20 cellular contexts compared by ENCODE assay signal in the genomic region with DNA sequence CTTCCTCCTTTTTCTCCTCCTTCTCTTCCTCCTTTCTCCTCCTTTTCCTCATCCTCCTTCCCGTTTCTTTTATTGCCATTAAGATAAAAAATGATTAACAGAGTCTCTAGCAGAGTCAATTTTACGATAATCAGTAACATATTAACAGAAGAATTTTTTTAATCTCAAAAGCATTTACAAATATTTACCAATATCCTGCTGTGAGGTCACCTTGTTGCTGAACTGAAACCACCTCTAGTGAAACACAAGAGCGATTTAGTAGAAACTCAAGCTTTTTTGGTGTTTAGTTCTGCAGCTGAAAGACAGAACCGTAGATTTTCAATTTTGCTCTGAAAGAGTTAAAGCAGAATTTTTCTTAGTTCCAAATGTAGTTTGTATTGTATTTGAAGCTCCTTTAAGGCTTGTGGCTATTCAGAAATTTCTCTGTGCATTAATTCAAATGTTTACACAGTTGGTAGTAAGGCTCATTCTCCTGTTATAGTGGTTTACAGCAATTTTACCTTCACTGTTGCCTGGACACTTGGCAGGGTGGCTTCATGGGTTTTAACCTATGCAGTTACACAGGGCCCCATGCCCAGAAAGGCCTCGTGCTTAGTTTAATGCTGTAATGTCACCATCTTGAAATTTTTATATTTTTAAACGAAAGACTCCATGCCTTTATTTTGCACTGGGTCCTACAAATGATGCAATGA.
DNase-seq lines count a peak whose midpoint lies in the region; ATAC-seq and TF ChIP-seq lines count a peak whose summit lies in the region.
"Had no signal": no experiment of that assay in that cellular context is flagged by ENCODE, and none has a peak within 500 bp of the region (broad histone marks: within the 10 kb centered on the region; RNA-seq: fewer than 3 reads in every experiment).

No MANE protein-coding gene starts in this region.

- H3K9me3 ChIP-seq in Caco-2 = no peaks in the 10 kb centered on the region
- H3K9me3 ChIP-seq in left lung = no peaks in the 10 kb centered on the region
- H3K9me3 ChIP-seq: neutrophil, thyroid gland had no signal

- peaks cover 8% of the 10 kb centered on the region for H3K9me3 Mint-ChIP-seq in Caco-2 (ENCODE audit: unreplicated experiment)
- peaks cover 9% of the 10 kb centered on the region for H3K9me3 Mint-ChIP-seq in T-helper 2 cell treated with Interferon-gamma antibody and Interleukin-4, amounts not matched to agents 5 μg/mL and 100 μg/mL, for 36 hours
- H3K9me3 Mint-ChIP-seq: mesothelial cell of epicardium had no signal

- H3K4me3 Mint-ChIP-seq in Caco-2 (ENCODE audit: unreplicated experiment) = peak overlapping the region; percentile 38
- H3K4me3 Mint-ChIP-seq in T-helper 2 cell treated with Interferon-gamma antibody and Interleukin-4, amounts not matched to agents 5 μg/mL and 100 μg/mL, for 36 hours = no peak overlapping the region
- H3K4me3 Mint-ChIP-seq: activated T-cell treated with anti-CD3 and anti-CD28 coated beads, Interleukin-2, amount 50 U/mL, for 72 hours; endodermal cell; mesothelial cell of epicardium had no signal

- H3K4me3 ChIP-seq in Caco-2 (ENCODE audit: low read depth, low read length) (no peak overlapping the region), left lung (no peak overlapping the region)
- H3K4me3 ChIP-seq: thyroid gland had no signal

- POLR2A ChIA-PET in Caco-2 (lab: Charles Lee) = no interaction called here

- no peaks in the 10 kb centered on the region for H3K36me3 Mint-ChIP-seq in Caco-2 (ENCODE audit: insufficient read depth, unreplicated experiment)
- no peaks in the 10 kb centered on the region for H3K36me3 Mint-ChIP-seq in T-helper 2 cell treated with Interferon-gamma antibody and Interleukin-4, amounts not matched to agents 5 μg/mL and 100 μg/mL, for 36 hours (ENCODE audit: low read depth)
- H3K36me3 Mint-ChIP-seq: mesothelial cell of epicardium had no signal

- CTCF ChIA-PET in Caco-2 (lab: Charles Lee) = no interaction called here

- peaks cover 7% of the 10 kb centered on the region for H3K4me1 Mint-ChIP-seq in Caco-2 (ENCODE audit: low read depth, unreplicated experiment)
- no peaks in the 10 kb centered on the region for H3K4me1 Mint-ChIP-seq in T-helper 2 cell treated with Interferon-gamma antibody and Interleukin-4, amounts not matched to agents 5 μg/mL and 100 μg/mL, for 36 hours (ENCODE audit: low read depth)
- H3K4me1 Mint-ChIP-seq: mesothelial cell of epicardium had no signal

- no peak overlapping the region for H3K27ac ChIP-seq in left lung
- H3K27ac ChIP-seq: foreskin keratinocyte, neutrophil, thyroid gland had no signal

- ATAC-seq in GM19438 (IDR thresholded peaks at IDR 0.05; ENCODE audit: low read depth, unreplicated experiment) (peak; percentile 96), HG03108 (IDR thresholded peaks at IDR 0.05; ENCODE audit: unreplicated experiment) (peak; percentile 79), left lung (no peak)
- ATAC-seq: activated T-cell treated with anti-CD3 and anti-CD28 coated beads, Interleukin-2, amount 50 U/mL, for 72 hours; foreskin keratinocyte had no signal

- no peak for DNase-seq in Caco-2
- peak; percentile 4 for DNase-seq in glomerular visceral epithelial cell (ENCODE audit: extremely low spot score)
- DNase-seq in T-helper 2 cell treated with Interferon-gamma antibody and Interleukin-4, amounts not matched to agents 5 μg/mL and 100 μg/mL, for 36 hours (ENCODE audit: low spot score) = no peak
- no peak for DNase-seq in SW 1271 (lab: John Stamatoyannopoulos, UW)
- DNase-seq in left lung = no peak
- no peak for DNase-seq in NK-92 treated with Interleukin-12 subunit alpha and Interleukin-12 subunit beta, amount 100 ng/mL, for 24 hours (lab: John Stamatoyannopoulos, UW)
- DNase-seq: activated T-cell treated with anti-CD3 and anti-CD28 coated beads, Interleukin-2, amount 50 U/mL, for 72 hours; caudate nucleus; endodermal cell; foreskin keratinocyte; KG1; NCI-H1105; NCI-H2227 treated with DMSO at 0.1 percent for 48 hours; Right ventricle myocardium superior; stimulated activated CD4-positive, alpha-beta T cell treated with anti-CD3 and anti-CD28 coated beads, Interleukin-4, amount 100 ng/mL, for 4 hours; thyroid gland had no signal

- H3K27me3 ChIP-seq in Caco-2 (replicated peaks; ENCODE audit: control insufficient read depth, insufficient read depth, low read length) (no peaks in the 10 kb centered on the region), left lung (no peaks in the 10 kb centered on the region)
- H3K27me3 ChIP-seq: foreskin keratinocyte, neutrophil, thyroid gland had no signal

- H3K27me3 Mint-ChIP-seq in Caco-2 (ENCODE audit: insufficient read depth, unreplicated experiment) = no peaks in the 10 kb centered on the region
- H3K27me3 Mint-ChIP-seq in T-helper 2 cell treated with Interferon-gamma antibody and Interleukin-4, amounts not matched to agents 5 μg/mL and 100 μg/mL, for 36 hours (ENCODE audit: low read depth) = no peaks in the 10 kb centered on the region

- H3K36me3 ChIP-seq in Caco-2 (ENCODE audit: control insufficient read depth, insufficient read depth, low read length) = no peaks in the 10 kb centered on the region
- no peaks in the 10 kb centered on the region for H3K36me3 ChIP-seq in left lung
- H3K36me3 ChIP-seq: neutrophil, thyroid gland had no signal

- intact Hi-C loops in Caco-2 (cut with micrococcal nuclease; ENCODE audit: unreplicated experiment) (no loop called here), left lung (cut with DNase I) (no loop called here)

- H3K27ac Mint-ChIP-seq in Caco-2 (ENCODE audit: unreplicated experiment) = no peak overlapping the region
- no peak overlapping the region for H3K27ac Mint-ChIP-seq in T-helper 2 cell treated with Interferon-gamma antibody and Interleukin-4, amounts not matched to agents 5 μg/mL and 100 μg/mL, for 36 hours
- H3K27ac Mint-ChIP-seq: activated T-cell treated with anti-CD3 and anti-CD28 coated beads, Interleukin-2, amount 50 U/mL, for 72 hours; endodermal cell; mesothelial cell of epicardium had no signal

- H3K4me1 ChIP-seq in Caco-2 = peaks cover 6% of the 10 kb centered on the region
- no peaks in the 10 kb centered on the region for H3K4me1 ChIP-seq in left lung
- H3K4me1 ChIP-seq: foreskin keratinocyte, thyroid gland had no signal

- TF ChIP-seq CTCF in Caco-2 (IDR thresholded peaks at IDR 0.05; ENCODE audit: insufficient read depth in 1 of 2, low read depth in 1 of 2, low read length in 1 of 2, severe bottlenecking in 1 of 2, unreplicated experiment in 1 of 2) = no peak
- TF ChIP-seq CTCF in left lung (IDR thresholded peaks at IDR 0.05) = no peak

- no TSS peak for BruUV-seq in Caco-2 (replicated peaks; lab: Mats Ljungman, UMichigan)
